ENCODE assay signal across 11 cellular contexts in genomic region chr7:17680026-17680425, GRCh38.
DNase-seq lines count a peak whose midpoint lies in the region; ATAC-seq and TF ChIP-seq lines count a peak whose summit lies in the region.
"Had no signal": no experiment of that assay in that cellular context is flagged by ENCODE, and none has a peak within 500 bp of the region (broad histone marks: within the 10 kb centered on the region; RNA-seq: fewer than 3 reads in every experiment).

No MANE protein-coding gene starts in this region.

- H3K27ac ChIP-seq in AG04450 (ENCODE audit: low read depth, low read length) (no peak overlapping the region), neural progenitor cell (peak overlapping the region; percentile 11)

- no peaks in the 10 kb centered on the region for H3K36me3 Mint-ChIP-seq in neural progenitor cell

- H4K20me1 ChIP-seq in neural progenitor cell (ENCODE audit: low read depth), result no peaks in the 10 kb centered on the region
- H4K20me1 ChIP-seq: BLaER1 treated with 17β-estradiol and CSF1 and Interleukin-3, amounts not matched to agents 10 nM and 100 nM had no signal

- no peak for ATAC-seq in HG02588 (IDR thresholded peaks at IDR 0.05; ENCODE audit: unreplicated experiment)

- DNase-seq in AG04450 (ENCODE audit: low read depth, low spot score) (peak; percentile 59), NOMO-1 (lab: John Stamatoyannopoulos, UW; ENCODE audit: unreplicated experiment in 2 of 2) (peak; percentile 41 to 49), fibroblast of gingiva (ENCODE audit: low read depth) (peak; percentile 93), neural progenitor cell (ENCODE audit: low spot score) (peak; percentile 73), NCI-H1092 (lab: John Stamatoyannopoulos, UW) (no peak), GF-D8 (lab: John Stamatoyannopoulos, UW) (no peak)
- DNase-seq in activated CD4-positive, alpha-beta T cell treated with anti-CD3 and anti-CD28 coated beads for 1 hour, result no peak
- DNase-seq: activated CD4-positive, alpha-beta memory T cell treated with anti-CD3 and anti-CD28 coated beads, Interleukin-2, amount 10 ng/mL, durations not matched to agents 7 days and 5 days; NCI-H1417 treated with DMSO at 0.1 percent for 48 hours had no signal

- H3K4me2 ChIP-seq in neural progenitor cell, result peak overlapping the region; percentile 25

- no peaks in the 10 kb centered on the region for H3K79me2 ChIP-seq in neural progenitor cell (ENCODE audit: low read depth)

- H3K9me3 ChIP-seq in AG04450 (ENCODE audit: control insufficient read depth, insufficient read depth, low read length) (no peaks in the 10 kb centered on the region), neural progenitor cell (ENCODE audit: low read depth) (no peaks in the 10 kb centered on the region)

- CTCF ChIA-PET in AG04450 (lab: Charles Lee), result interaction anchor here (0.9 to 3.9 kb wide), 16 partner anchors 9 to 1807 kb away, joined by 3 to 38 read pairs (median 4); no protein-coding TSS in a partner anchor

- H3K4me3 Mint-ChIP-seq in neural progenitor cell, result no peak overlapping the region
- H3K4me3 Mint-ChIP-seq: activated CD4-positive, alpha-beta memory T cell treated with anti-CD3 and anti-CD28 coated beads, Interleukin-2, amount 10 ng/mL, durations not matched to agents 7 days and 5 days had no signal

- H3K36me3 ChIP-seq in neural progenitor cell, result no peaks in the 10 kb centered on the region
- H3K36me3 ChIP-seq: BLaER1 treated with 17β-estradiol and CSF1 and Interleukin-3, amounts not matched to agents 10 nM and 100 nM had no signal

- TF ChIP-seq CTCF in AG04450 (IDR thresholded peaks at IDR 0.05; ENCODE audit: low read depth, low read length) (no peak), neural progenitor cell (IDR thresholded peaks at IDR 0.05) (no peak)

- peaks cover 16% of the 10 kb centered on the region for H3K4me1 ChIP-seq in neural progenitor cell

- H3F3A ChIP-seq in neural progenitor cell (ENCODE audit: low read depth), result no peaks in the 10 kb centered on the region

- no peak overlapping the region for H3K9ac ChIP-seq in neural progenitor cell

- H3K27me3 ChIP-seq in AG04450 (ENCODE audit: control insufficient read depth, insufficient read depth, low read length), result no peaks in the 10 kb centered on the region
- H3K27me3 ChIP-seq in neural progenitor cell, result no peaks in the 10 kb centered on the region
- H3K27me3 ChIP-seq: BLaER1 treated with 17β-estradiol and CSF1 and Interleukin-3, amounts not matched to agents 10 nM and 100 nM had no signal

- H3K9me3 Mint-ChIP-seq in neural progenitor cell, result no peaks in the 10 kb centered on the region
- H3K9me3 Mint-ChIP-seq: activated CD4-positive, alpha-beta memory T cell treated with anti-CD3 and anti-CD28 coated beads, Interleukin-2, amount 10 ng/mL, durations not matched to agents 7 days and 5 days had no signal

- H3K4me3 ChIP-seq in AG04450 (ENCODE audit: low read depth, low read length) (no peak overlapping the region), neural progenitor cell (no peak overlapping the region)

- peaks cover 22% of the 10 kb centered on the region for H3K4me1 Mint-ChIP-seq in neural progenitor cell
- H3K4me1 Mint-ChIP-seq: activated CD4-positive, alpha-beta memory T cell treated with anti-CD3 and anti-CD28 coated beads, Interleukin-2, amount 10 ng/mL, durations not matched to agents 7 days and 5 days had no signal

- H2AFZ ChIP-seq in neural progenitor cell (replicated peaks), result no peak overlapping the region

- no peaks in the 10 kb centered on the region for H3K27me3 Mint-ChIP-seq in neural progenitor cell (ENCODE audit: insufficient read depth, low read depth)

- POLR2A ChIA-PET in AG04450 (lab: Yijun Ruan, JAX), result interaction anchor here (1.0 kb wide), 1 partner anchor 28 kb away, joined by 3 read pairs; no protein-coding TSS in a partner anchor

- no peak overlapping the region for H3K27ac Mint-ChIP-seq in neural progenitor cell
- H3K27ac Mint-ChIP-seq: activated CD4-positive, alpha-beta memory T cell treated with anti-CD3 and anti-CD28 coated beads, Interleukin-2, amount 10 ng/mL, durations not matched to agents 7 days and 5 days had no signal

Comparison
In these comparisons a context has a peak if more than half of its experiments do, and no peak if none do; other contexts are left out.
1. DNase-seq: peak in AG04450 (single experiment), NOMO-1 (2 of 2), fibroblast of gingiva (single experiment) and neural progenitor cell (single experiment); none in NCI-H1092 (single experiment), activated CD4-positive, alpha-beta T cell treated with anti-CD3 and anti-CD28 coated beads for 1 hour (single experiment) and GF-D8 (single experiment).